14 cellular contexts compared by ENCODE assay signal in the genomic region with DNA sequence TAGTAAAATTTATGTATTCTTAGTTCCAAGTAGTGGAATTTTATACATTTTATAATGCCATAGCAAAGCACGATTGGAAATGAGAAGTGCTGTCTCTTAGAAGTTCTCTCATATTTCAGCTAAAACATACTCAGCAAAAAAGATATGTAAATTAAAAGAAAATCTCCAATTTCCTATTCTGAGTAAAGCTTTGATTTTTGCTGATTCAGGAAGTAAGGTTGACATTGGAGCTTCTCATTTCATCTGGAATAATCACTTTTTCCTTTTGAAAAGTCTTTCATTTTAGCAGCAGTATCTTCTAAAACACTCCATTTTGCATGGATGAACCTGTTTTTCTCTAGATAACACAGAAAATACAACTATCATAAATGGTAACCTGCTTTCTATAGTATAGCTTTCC.
DNase-seq lines count a peak whose midpoint lies in the region; ATAC-seq and TF ChIP-seq lines count a peak whose summit lies in the region.
"Had no signal": no experiment of that assay in that cellular context is flagged by ENCODE, and none has a peak within 500 bp of the region (broad histone marks: within the 10 kb centered on the region; RNA-seq: fewer than 3 reads in every experiment).

No MANE protein-coding gene starts in this region.

- no peak overlapping the region for H3K4me3 Mint-ChIP-seq in WTC11
- peak overlapping the region in 1 of 8 donors; percentile 16 for H3K4me3 Mint-ChIP-seq in naive B cell
- H3K4me3 Mint-ChIP-seq: CD4-positive, CD25-positive, alpha-beta regulatory T cell had no signal

- H3K36me3 Mint-ChIP-seq in WTC11 (peaks cover 2% of the 10 kb centered on the region; the same call in 1 of the 2 replicates), naive B cell (peaks cover 10 to 19% of the 10 kb centered on the region in 2 donors)

- no peak for ATAC-seq in IMR-90 (ENCODE audit: low read depth)
- no peak for ATAC-seq in WTC11
- no peak for ATAC-seq in naive B cell (ENCODE audit: low read depth in 2 of 2)
- ATAC-seq in Right ventricle myocardium superior (ENCODE audit: poor library complexity), result no peak

- H3K56ac ChIP-seq in IMR-90 (ENCODE audit: extremely low read depth, insufficient read depth, low read length), result no peak overlapping the region

- CTCF ChIA-PET in IMR-90 (lab: Yijun Ruan, JAX) (no interaction called here), WTC11 (lab: Charles Lee) (no interaction called here)

- H3K27me3 Mint-ChIP-seq in WTC11 (ENCODE audit: low read depth) (no peaks in the 10 kb centered on the region), naive B cell (no peaks in the 10 kb centered on the region)
- H3K27me3 Mint-ChIP-seq: CD4-positive, CD25-positive, alpha-beta regulatory T cell had no signal

- no peak overlapping the region for H4K5ac ChIP-seq in IMR-90 (ENCODE audit: low read depth, low read length)

- in situ Hi-C loops in IMR-90 (cut with MboI; ENCODE audit: low sequenced_read_pairs), result no loop called here

- H4K8ac ChIP-seq in IMR-90 (ENCODE audit: low read depth in 2 of 2, low read length in 2 of 2), result no peak overlapping the region

- no peak for TF ChIP-seq POLR2A in IMR-90 (IDR thresholded peaks at IDR 0.05; ENCODE audit: low read depth, low read length)

- H3K4me1 ChIP-seq in BLaER1 treated with 17β-estradiol and CSF1 and Interleukin-3, amounts not matched to agents 10 nM and 100 nM, result peaks cover 16 to 80% (median 42%) of the 10 kb centered on the region in 10 experiments
- H3K4me1 ChIP-seq in IMR-90 (ENCODE audit: control insufficient read depth, insufficient read depth, low read length), result 0 out of 2 replicates have a peak, but pooled peaks cover 2% of the 10 kb centered on the region

- dilution Hi-C loops in IMR-90 (cut with HindIII; ENCODE audit: low sequenced_read_pairs, unreplicated experiment), result no loop called here

- H3K27me3 ChIP-seq in BLaER1 treated with 17β-estradiol and CSF1 and Interleukin-3, amounts not matched to agents 10 nM and 100 nM, result no peaks in the 10 kb centered on the region
- H3K27me3 ChIP-seq in IMR-90 (ENCODE audit: control insufficient read depth, insufficient read depth, low read length), result no peaks in the 10 kb centered on the region
- H3K27me3 ChIP-seq: BLaER1 had no signal

- peaks cover 0 to 73% (median 28%) of the 10 kb centered on the region in 11 experiments; a peak in 14 of 22 replicates for H3K36me3 ChIP-seq in BLaER1 treated with 17β-estradiol and CSF1 and Interleukin-3, amounts not matched to agents 10 nM and 100 nM
- no peaks in the 10 kb centered on the region for H3K36me3 ChIP-seq in IMR-90 (ENCODE audit: control insufficient read depth, insufficient read depth, low read length)

- no peak overlapping the region for H3K4me3 ChIP-seq in BLaER1 treated with 17β-estradiol and CSF1 and Interleukin-3, amounts not matched to agents 10 nM and 100 nM
- no peak overlapping the region for H3K4me3 ChIP-seq in IMR-90 (ENCODE audit: insufficient read depth, low read depth, low read length)
- H3K4me3 ChIP-seq: BLaER1, GM23248 had no signal

- H2AK5ac ChIP-seq in IMR-90 (ENCODE audit: low read depth, low read length), result no peak overlapping the region

- TF ChIP-seq CTCF in IMR-90 (conservative IDR thresholded peaks at IDR 0.05; ENCODE audit: low read depth, low read length) (no peak), WTC11 (IDR thresholded peaks at IDR 0.05) (no peak)

- no peak overlapping the region for H3K14ac ChIP-seq in IMR-90 (replicated peaks; ENCODE audit: low read depth, low read length)

- H3K4me2 ChIP-seq in BLaER1 treated with 17β-estradiol and CSF1 and Interleukin-3, amounts not matched to agents 10 nM and 100 nM, result peak overlapping the region in 6 of 11 experiments; percentile 7 to 51 (median 24); a peak in 9 of 22 replicates
- H3K4me2 ChIP-seq in IMR-90 (ENCODE audit: low read depth, low read length), result no peak overlapping the region

- no peak overlapping the region for H2BK120ac ChIP-seq in IMR-90 (ENCODE audit: low read depth, low read length)

- no peak overlapping the region for H2AK9ac ChIP-seq in IMR-90 (replicated peaks; ENCODE audit: low read depth, low read length, poor library complexity)

- H3K18ac ChIP-seq in IMR-90 (ENCODE audit: low read depth, low read length), result no peak overlapping the region

- no peak overlapping the region for H2BK5ac ChIP-seq in IMR-90 (ENCODE audit: low read depth, low read length, poor library complexity, severe bottlenecking)

- POLR2A ChIA-PET in IMR-90 (lab: Charles Lee; ENCODE audit: unreplicated experiment), result no interaction called here
- POLR2A ChIA-PET in WTC11 (lab: Charles Lee), result no interaction called here

- intact Hi-C loops in IMR-90 (cut with micrococcal nuclease), result loop anchor here (10.0 kb wide), 1 partner anchor 117 kb away; a partner anchor contains a TSS
- intact Hi-C loops in Right ventricle myocardium superior (cut with DNase I), result no loop called here

- no peak for TF ChIP-seq RAD21 in IMR-90 (IDR thresholded peaks at IDR 0.05; ENCODE audit: low read length)

- no peak overlapping the region for H3K23ac ChIP-seq in IMR-90 (ENCODE audit: low read depth, low read length)

- H3K9me3 Mint-ChIP-seq in WTC11 (no peaks in the 10 kb centered on the region), naive B cell (no peaks in the 10 kb centered on the region)

- H3K27ac Mint-ChIP-seq in WTC11 (0 out of 2 replicates have a peak overlapping the region, but pooled peaks have one; percentile 52), naive B cell (peak overlapping the region in 4 of 6 donors; percentile 62 to 79 (median 65))
- H3K27ac Mint-ChIP-seq: CD4-positive, CD25-positive, alpha-beta regulatory T cell had no signal

- H3K4me1 Mint-ChIP-seq in WTC11, result peaks cover 67% of the 10 kb centered on the region
- H3K4me1 Mint-ChIP-seq in naive B cell, result peaks cover 35 to 57% (median 53%) of the 10 kb centered on the region in 3 donors

- H3K9ac ChIP-seq in BLaER1 treated with 17β-estradiol and CSF1 and Interleukin-3, amounts not matched to agents 10 nM and 100 nM, result no peak overlapping the region
- H3K9ac ChIP-seq in IMR-90 (ENCODE audit: low read depth, low read length), result no peak overlapping the region
- H3K9ac ChIP-seq: BLaER1, GM23248 had no signal

- no peak for DNase-seq in IMR-90
- no peak for DNase-seq in WTC11 (ENCODE audit: low spot score)
- DNase-seq in naive B cell, result no peak
- no peak for DNase-seq in Right ventricle myocardium superior
- DNase-seq in stimulated activated CD4-positive, alpha-beta T cell treated with anti-CD3 and anti-CD28 coated beads, Interleukin-1b, Interleukin-23, amount 100 ng/mL, for 48 hours, result no peak
- DNase-seq in A172 (ENCODE audit: low spot score), result no peak
- DNase-seq: AML-193; CD4-positive, CD25-positive, alpha-beta regulatory T cell; DMS53; GM23248; H7; KBM-7 had no signal

- no peaks in the 10 kb centered on the region; a peak in 1 of 22 replicates for H3K9me3 ChIP-seq in BLaER1 treated with 17β-estradiol and CSF1 and Interleukin-3, amounts not matched to agents 10 nM and 100 nM (replicated peaks in 1 of 11)
- no peaks in the 10 kb centered on the region for H3K9me3 ChIP-seq in IMR-90 (ENCODE audit: control insufficient read depth, insufficient read depth, low read length)
- H3K9me3 ChIP-seq: BLaER1 had no signal

- H3K79me1 ChIP-seq in IMR-90 (ENCODE audit: low read depth in 1 of 2, low read length in 2 of 2), result peaks cover 5 to 10% of the 10 kb centered on the region in 2 experiments; a peak in 3 of 4 replicates

- no peak overlapping the region for H2BK15ac ChIP-seq in IMR-90 (ENCODE audit: low read depth, low read length)

- H3K4ac ChIP-seq in IMR-90 (ENCODE audit: low read depth, low read length), result no peak overlapping the region

- H2BK20ac ChIP-seq in IMR-90 (ENCODE audit: low read depth, low read length), result no peak overlapping the region

- H3K27ac ChIP-seq in BLaER1 treated with 17β-estradiol and CSF1 and Interleukin-3, amounts not matched to agents 10 nM and 100 nM, result peak overlapping the region in 1 of 11 experiments; percentile 4; a peak in 1 of 22 replicates
- no peak overlapping the region for H3K27ac ChIP-seq in IMR-90 (ENCODE audit: insufficient read depth, low read length)
- H3K27ac ChIP-seq: BLaER1, GM23248 had no signal

- peaks cover 0 to 89% (median 0%) of the 10 kb centered on the region in 11 experiments; a peak in 5 of 22 replicates for H4K20me1 ChIP-seq in BLaER1 treated with 17β-estradiol and CSF1 and Interleukin-3, amounts not matched to agents 10 nM and 100 nM
- no peaks in the 10 kb centered on the region; the same call in 1 of the 2 replicates for H4K20me1 ChIP-seq in IMR-90 (ENCODE audit: insufficient read depth, low read length)

- no peak overlapping the region for H2AFZ ChIP-seq in IMR-90 (replicated peaks; ENCODE audit: low read length, poor library complexity)
- H2AFZ ChIP-seq: GM23248 had no signal

- WGBS in IMR-90 (ENCODE audit: extremely low coverage in 2 of 2, insufficient read length in 1 of 2), 2 experiments, result no CpG with 5 or more reads among the region's 1 CpG

- H4K91ac ChIP-seq in IMR-90 (ENCODE audit: insufficient read depth, low read depth, low read length), result no peak overlapping the region

- H3K9me1 ChIP-seq in IMR-90 (ENCODE audit: insufficient read depth, low read length), result no peaks in the 10 kb centered on the region; the same call in 1 of the 2 replicates

- BruUV-seq in IMR-90 (replicated peaks; lab: Mats Ljungman, UMichigan), result no TSS peak

TF ChIP-seq in IMR-90, 13 proteins besides CTCF, POLR2A, EP300 and RAD21 (continues in another document):
- TF ChIP-seq, protein P1, sequence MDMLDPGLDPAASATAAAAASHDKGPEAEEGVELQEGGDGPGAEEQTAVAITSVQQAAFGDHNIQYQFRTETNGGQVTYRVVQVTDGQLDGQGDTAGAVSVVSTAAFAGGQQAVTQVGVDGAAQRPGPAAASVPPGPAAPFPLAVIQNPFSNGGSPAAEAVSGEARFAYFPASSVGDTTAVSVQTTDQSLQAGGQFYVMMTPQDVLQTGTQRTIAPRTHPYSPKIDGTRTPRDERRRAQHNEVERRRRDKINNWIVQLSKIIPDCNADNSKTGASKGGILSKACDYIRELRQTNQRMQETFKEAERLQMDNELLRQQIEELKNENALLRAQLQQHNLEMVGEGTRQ (IDR thresholded peaks at IDR 0.05; ENCODE audit: low read depth, low read length), result no peak
- TF ChIP-seq MAFK (IDR thresholded peaks at IDR 0.05; ENCODE audit: low read depth, low read length) (peak; percentile 72), NFE2L2 (IDR thresholded peaks at IDR 0.05; ENCODE audit: low read depth, low read length) (no peak)

TF ChIP-seq in WTC11, 78 proteins besides CTCF, POLR2A, EP300 and RAD21 (continues in another document):
- TF ChIP-seq, protein P2, sequence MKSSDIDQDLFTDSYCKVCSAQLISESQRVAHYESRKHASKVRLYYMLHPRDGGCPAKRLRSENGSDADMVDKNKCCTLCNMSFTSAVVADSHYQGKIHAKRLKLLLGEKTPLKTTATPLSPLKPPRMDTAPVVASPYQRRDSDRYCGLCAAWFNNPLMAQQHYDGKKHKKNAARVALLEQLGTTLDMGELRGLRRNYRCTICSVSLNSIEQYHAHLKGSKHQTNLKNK (CRISPR knock-in tag; IDR thresholded peaks at IDR 0.05), result no peak
